In genomic region chr12:98253207-98253606, GRCh38 we compare ENCODE assay signal across 23 cellular contexts.
DNase-seq lines count a peak whose midpoint lies in the region; ATAC-seq and TF ChIP-seq lines count a peak whose summit lies in the region.
"Had no signal": no experiment of that assay in that cellular context is flagged by ENCODE, and none has a peak within 500 bp of the region (broad histone marks: within the 10 kb centered on the region; RNA-seq: fewer than 3 reads in every experiment).

No MANE protein-coding gene starts in this region.

- no peak for ATAC-seq in HG03457 (IDR thresholded peaks at IDR 0.05; ENCODE audit: unreplicated experiment)
- ATAC-seq in HG03025 (IDR thresholded peaks at IDR 0.05; ENCODE audit: low FRiP score, unreplicated experiment), result no peak
- no peak for ATAC-seq in GM21390 (IDR thresholded peaks at IDR 0.05; ENCODE audit: unreplicated experiment)
- ATAC-seq: activated CD8-positive, alpha-beta memory T cell treated with anti-CD3 and anti-CD28 coated beads, Interleukin-2, amount 10 ng/mL, durations not matched to agents 7 days and 5 days; right lobe of liver; T-helper 17 cell had no signal

- DNase-seq in DMS53 (lab: John Stamatoyannopoulos, UW), result peak; percentile 62
- DNase-seq in NCI-H146 (lab: John Stamatoyannopoulos, UW), result peak; percentile 93
- peak; percentile 84 for DNase-seq in NCI-H510A treated with DMSO at 0.1 percent for 48 hours (lab: John Stamatoyannopoulos, UW)
- DNase-seq in activated CD4-positive, alpha-beta T cell treated with anti-CD3 and anti-CD28 coated beads, Interleukin-2, amount 10 ng/mL, durations not matched to agents 24 days and 14 days, result no peak
- DNase-seq: activated CD4-positive, alpha-beta T cell treated with anti-CD3 and anti-CD28 coated beads for 48 hours; activated CD8-positive, alpha-beta memory T cell treated with anti-CD3 and anti-CD28 coated beads, Interleukin-2, amount 10 ng/mL, durations not matched to agents 7 days and 5 days; central memory CD4-positive, alpha-beta T cell; glutamatergic neuron; H7; KBM-7; naive B cell; NCI-H2227 treated with DMSO at 0.1 percent for 48 hours; right lobe of liver; stimulated activated CD8-positive, alpha-beta memory T cell treated with anti-CD3 and anti-CD28 coated beads, Interleukin-4, amount 100 ng/mL, for 48 hours; T-helper 17 cell; upper lobe of left lung had no signal

- intact Hi-C loops in activated CD4-positive, alpha-beta T cell treated with anti-CD3 and anti-CD28 coated beads, Interleukin-2, amount 10 ng/mL, durations not matched to agents 24 days and 14 days (cut with micrococcal nuclease), result no loop called here

- H3K4me1 Mint-ChIP-seq in nephron, result peaks cover 28% of the 10 kb centered on the region
- no peaks in the 10 kb centered on the region for H3K4me1 Mint-ChIP-seq in activated CD4-positive, alpha-beta T cell treated with anti-CD3 and anti-CD28 coated beads, Interleukin-2, amount 10 ng/mL, durations not matched to agents 24 days and 14 days
- H3K4me1 Mint-ChIP-seq: activated CD8-positive, alpha-beta memory T cell treated with anti-CD3 and anti-CD28 coated beads, Interleukin-2, amount 10 ng/mL, durations not matched to agents 7 days and 5 days; activated naive CD4-positive, alpha-beta T cell treated with anti-CD3 and anti-CD28 coated beads, Interleukin-2, amount 50 U/mL, for 24 hours; memory B cell; naive B cell; T-helper 17 cell had no signal

- H3K27ac Mint-ChIP-seq in nephron, result peak overlapping the region; percentile 53 to 89 (median 56)
- no peak overlapping the region for H3K27ac Mint-ChIP-seq in activated CD4-positive, alpha-beta T cell treated with anti-CD3 and anti-CD28 coated beads, Interleukin-2, amount 10 ng/mL, durations not matched to agents 24 days and 14 days
- H3K27ac Mint-ChIP-seq: activated CD8-positive, alpha-beta memory T cell treated with anti-CD3 and anti-CD28 coated beads, Interleukin-2, amount 10 ng/mL, durations not matched to agents 7 days and 5 days; activated naive CD4-positive, alpha-beta T cell treated with anti-CD3 and anti-CD28 coated beads, Interleukin-2, amount 50 U/mL, for 24 hours; activated T-helper 1 cell treated with anti-CD3 and anti-CD28 coated beads, Interleukin-12 subunit alpha, Interleukin-12 subunit beta, Interleukin-2, Interleukin-4 antibody, amounts not matched to agents 30 ng/mL and 10 ng/mL and 1 ng/mL, durations not matched to agents 14 hours and 24 hours and 36 hours; memory B cell; T-helper 17 cell had no signal

- H3K9me3 Mint-ChIP-seq in nephron, result no peaks in the 10 kb centered on the region
- no peaks in the 10 kb centered on the region for H3K9me3 Mint-ChIP-seq in activated CD4-positive, alpha-beta T cell treated with anti-CD3 and anti-CD28 coated beads, Interleukin-2, amount 10 ng/mL, durations not matched to agents 24 days and 14 days
- H3K9me3 Mint-ChIP-seq: activated naive CD4-positive, alpha-beta T cell treated with anti-CD3 and anti-CD28 coated beads, Interleukin-2, amount 50 U/mL, for 24 hours; activated T-helper 1 cell treated with anti-CD3 and anti-CD28 coated beads, Interleukin-12 subunit alpha, Interleukin-12 subunit beta, Interleukin-2, Interleukin-4 antibody, amounts not matched to agents 30 ng/mL and 10 ng/mL and 1 ng/mL, durations not matched to agents 14 hours and 24 hours and 36 hours; memory B cell had no signal

- no peak overlapping the region for H3K4me3 Mint-ChIP-seq in nephron
- no peak overlapping the region for H3K4me3 Mint-ChIP-seq in activated CD4-positive, alpha-beta T cell treated with anti-CD3 and anti-CD28 coated beads, Interleukin-2, amount 10 ng/mL, durations not matched to agents 24 days and 14 days
- H3K4me3 Mint-ChIP-seq: activated CD8-positive, alpha-beta memory T cell treated with anti-CD3 and anti-CD28 coated beads, Interleukin-2, amount 10 ng/mL, durations not matched to agents 7 days and 5 days; activated naive CD4-positive, alpha-beta T cell treated with anti-CD3 and anti-CD28 coated beads, Interleukin-2, amount 50 U/mL, for 24 hours; activated T-helper 1 cell treated with anti-CD3 and anti-CD28 coated beads, Interleukin-12 subunit alpha, Interleukin-12 subunit beta, Interleukin-2, Interleukin-4 antibody, amounts not matched to agents 30 ng/mL and 10 ng/mL and 1 ng/mL, durations not matched to agents 14 hours and 24 hours and 36 hours; memory B cell; naive B cell; T-helper 17 cell had no signal

- no peaks in the 10 kb centered on the region for H3K36me3 Mint-ChIP-seq in nephron (ENCODE audit: low read depth)
- H3K36me3 Mint-ChIP-seq in activated CD4-positive, alpha-beta T cell treated with anti-CD3 and anti-CD28 coated beads, Interleukin-2, amount 10 ng/mL, durations not matched to agents 24 days and 14 days (ENCODE audit: low read depth), result no peaks in the 10 kb centered on the region
- H3K36me3 Mint-ChIP-seq: activated CD8-positive, alpha-beta memory T cell treated with anti-CD3 and anti-CD28 coated beads, Interleukin-2, amount 10 ng/mL, durations not matched to agents 7 days and 5 days; activated naive CD4-positive, alpha-beta T cell treated with anti-CD3 and anti-CD28 coated beads, Interleukin-2, amount 50 U/mL, for 24 hours; memory B cell; naive B cell had no signal

- no peaks in the 10 kb centered on the region for H3K27me3 Mint-ChIP-seq in nephron (ENCODE audit: low read depth)
- H3K27me3 Mint-ChIP-seq in activated CD4-positive, alpha-beta T cell treated with anti-CD3 and anti-CD28 coated beads, Interleukin-2, amount 10 ng/mL, durations not matched to agents 24 days and 14 days, result no peaks in the 10 kb centered on the region
- H3K27me3 Mint-ChIP-seq: activated CD8-positive, alpha-beta memory T cell treated with anti-CD3 and anti-CD28 coated beads, Interleukin-2, amount 10 ng/mL, durations not matched to agents 7 days and 5 days; memory B cell; naive B cell had no signal

- no peak for TF ChIP-seq CTCF in nephron (IDR thresholded peaks at IDR 0.05; ENCODE audit: unreplicated experiment in 3 of 3)
